In the genomic region with DNA sequence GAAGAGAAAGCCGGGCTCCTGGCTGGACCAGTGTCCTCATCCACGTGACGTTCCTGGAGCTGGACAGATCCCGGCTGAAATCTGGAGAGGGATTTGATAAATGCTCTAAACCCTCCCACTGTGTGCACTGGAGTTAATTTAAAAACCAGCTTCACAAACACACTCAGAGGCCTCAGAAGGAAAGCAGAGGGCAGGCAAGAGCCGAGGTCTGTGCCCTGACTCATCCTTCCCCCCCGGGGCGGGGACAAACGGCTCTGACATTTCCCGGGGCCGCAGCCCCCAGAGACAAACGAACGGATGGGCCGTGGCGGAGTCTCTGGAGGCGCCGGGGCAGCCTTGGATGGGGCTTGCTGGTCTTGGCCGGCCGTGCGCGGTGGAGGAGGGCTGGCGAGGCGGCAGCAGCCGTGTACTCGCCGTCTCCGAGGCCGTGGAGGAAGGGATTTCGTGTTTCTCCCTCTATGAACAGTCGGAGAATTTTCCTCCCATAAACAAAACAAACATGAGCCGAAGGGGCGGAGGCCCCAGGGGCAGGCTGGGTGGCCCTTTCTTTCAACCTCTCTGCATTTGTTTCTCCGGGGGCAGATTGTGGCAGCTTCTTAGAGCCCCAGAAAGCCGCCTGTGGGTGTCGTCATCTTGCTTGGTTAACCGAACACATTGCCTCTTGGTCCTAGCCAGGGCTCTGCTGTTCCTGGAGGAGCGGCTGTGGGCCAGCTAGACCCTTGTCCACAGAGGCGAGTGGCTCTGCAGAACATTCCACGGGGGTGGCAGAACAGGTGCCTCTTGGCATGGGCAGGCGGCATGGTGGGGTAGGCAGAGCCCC, we compare ENCODE assay signal across 1 cellular context.
A peak's percentile ranks its signal among the peaks of the same experiment; 100 is the strongest.
TF ChIP-seq lines count a peak whose summit lies in the region.

No MANE protein-coding gene starts in this region.

TF ChIP-seq in SK-N-SH, 30 proteins besides CTCF, POLR2A, EP300 and RAD21 (continued from another document):
- TF ChIP-seq, protein P1, sequence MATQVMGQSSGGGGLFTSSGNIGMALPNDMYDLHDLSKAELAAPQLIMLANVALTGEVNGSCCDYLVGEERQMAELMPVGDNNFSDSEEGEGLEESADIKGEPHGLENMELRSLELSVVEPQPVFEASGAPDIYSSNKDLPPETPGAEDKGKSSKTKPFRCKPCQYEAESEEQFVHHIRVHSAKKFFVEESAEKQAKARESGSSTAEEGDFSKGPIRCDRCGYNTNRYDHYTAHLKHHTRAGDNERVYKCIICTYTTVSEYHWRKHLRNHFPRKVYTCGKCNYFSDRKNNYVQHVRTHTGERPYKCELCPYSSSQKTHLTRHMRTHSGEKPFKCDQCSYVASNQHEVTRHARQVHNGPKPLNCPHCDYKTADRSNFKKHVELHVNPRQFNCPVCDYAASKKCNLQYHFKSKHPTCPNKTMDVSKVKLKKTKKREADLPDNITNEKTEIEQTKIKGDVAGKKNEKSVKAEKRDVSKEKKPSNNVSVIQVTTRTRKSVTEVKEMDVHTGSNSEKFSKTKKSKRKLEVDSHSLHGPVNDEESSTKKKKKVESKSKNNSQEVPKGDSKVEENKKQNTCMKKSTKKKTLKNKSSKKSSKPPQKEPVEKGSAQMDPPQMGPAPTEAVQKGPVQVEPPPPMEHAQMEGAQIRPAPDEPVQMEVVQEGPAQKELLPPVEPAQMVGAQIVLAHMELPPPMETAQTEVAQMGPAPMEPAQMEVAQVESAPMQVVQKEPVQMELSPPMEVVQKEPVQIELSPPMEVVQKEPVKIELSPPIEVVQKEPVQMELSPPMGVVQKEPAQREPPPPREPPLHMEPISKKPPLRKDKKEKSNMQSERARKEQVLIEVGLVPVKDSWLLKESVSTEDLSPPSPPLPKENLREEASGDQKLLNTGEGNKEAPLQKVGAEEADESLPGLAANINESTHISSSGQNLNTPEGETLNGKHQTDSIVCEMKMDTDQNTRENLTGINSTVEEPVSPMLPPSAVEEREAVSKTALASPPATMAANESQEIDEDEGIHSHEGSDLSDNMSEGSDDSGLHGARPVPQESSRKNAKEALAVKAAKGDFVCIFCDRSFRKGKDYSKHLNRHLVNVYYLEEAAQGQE (IDR thresholded peaks at IDR 0.05; ENCODE audit: low read depth, low read length) = peak; percentile 78
TF ChIP-seq in SK-N-SH: peak in this region for 2.
